Comparison of ENCODE assay signal across 8 cellular contexts in genomic region chr18:48539406-48540328, GRCh38. TPM values are rescaled to one million over a fixed set of nuclear protein-coding genes. Genes with fewer than 3 reads are reported as not detected.
DNase-seq lines count a peak whose midpoint lies in the region; ATAC-seq, FAIRE-seq and TF ChIP-seq lines count a peak whose summit lies in the region.

No MANE protein-coding gene starts in this region.

- peak overlapping the region; percentile 65 to 68 for H3K4me3 ChIP-seq in CD4-positive, alpha-beta memory T cell (ENCODE audit: low read length in 2 of 2)
- H3K4me3 ChIP-seq in K562 = peak overlapping the region; percentile 62

- peaks cover 2 to 3% of the 10 kb centered on the region in 2 donors for H3K27me3 Mint-ChIP-seq in CD4-positive, alpha-beta memory T cell
- H3K27me3 Mint-ChIP-seq in IgD-negative memory B cell (no peaks in the 10 kb centered on the region), T-cell (peaks cover 19% of the 10 kb centered on the region in 2 donors)

- H3K4me1 Mint-ChIP-seq in CD4-positive, alpha-beta memory T cell = peaks cover 1 to 12% (median 7%) of the 10 kb centered on the region in 4 donors
- H3K4me1 Mint-ChIP-seq in IgD-negative memory B cell = peaks cover 0 to 8% (median 0%) of the 10 kb centered on the region in 3 donors
- H3K4me1 Mint-ChIP-seq in T-cell = peaks cover 0 to 11% (median 6%) of the 10 kb centered on the region in 3 donors

- H3K4me2 ChIP-seq in K562 (ENCODE audit: insufficient read depth, low read length) = peak overlapping the region; percentile 80

- no TSS peak for BruUV-seq in K562 (replicated peaks; lab: Mats Ljungman, UMichigan)

- no peak for TF ChIP-seq POLR2A in K562 (conservative IDR thresholded peaks at IDR 0.05)

- peak; percentile 30 to 44 (median 37) for DNase-seq in CD4-positive, alpha-beta memory T cell
- DNase-seq in T-cell (peak in 12 of 34 experiments; percentile 1 to 33 (median 17)), K562 (ENCODE audit: extremely low read depth in 1 of 4, low spot score in 3 of 4) (peak; percentile 18 to 44 (median 32)), hippocampal formation (lab: John Stamatoyannopoulos, UW) (peak; percentile 60 to 71), putamen (ENCODE audit: low spot score) (peak; percentile 61)

- WGBS in K562 (ENCODE audit: insufficient coverage, low coverage, missing lambda C conversion rate) = under 1% methylated on average over 24 of the region's 75 CpGs

- peaks cover 24% of the 10 kb centered on the region for H3K79me2 ChIP-seq in K562 (ENCODE audit: control insufficient read depth, insufficient read depth, low read length)

- H3K27me3 ChIP-seq in CD4-positive, alpha-beta memory T cell (ENCODE audit: insufficient read depth, low read length) = no peaks in the 10 kb centered on the region
- no peaks in the 10 kb centered on the region for H3K27me3 ChIP-seq in K562 (ENCODE audit: control insufficient read depth in 2 of 2, insufficient read depth in 2 of 2, low read length in 2 of 2)

- no peak for TF ChIP-seq RAD21 in K562 (CRISPR knock-in tag; conservative IDR thresholded peaks at IDR 0.05 in 1 of 2, IDR thresholded peaks at IDR 0.05 in 1 of 2)

- no peak for FAIRE-seq in K562 (lab: Jason Lieb, UNC)

- no peak for TF ChIP-seq EP300 in K562 (IDR thresholded peaks at IDR 0.05; ENCODE audit: low read length)

- peak overlapping the region; percentile 6 for H3K27ac ChIP-seq in CD4-positive, alpha-beta memory T cell (ENCODE audit: low read depth, low read length)
- H3K27ac ChIP-seq in K562 (ENCODE audit: extremely low read depth, low read depth, low read length) = peak overlapping the region; percentile 67; the same call in 2 of the 3 replicates

- H3K9ac ChIP-seq in K562 (ENCODE audit: insufficient read depth in 1 of 2, low read depth in 2 of 2, low read length in 2 of 2) = peak overlapping the region; percentile 71 to 94; a peak in 3 of 4 replicates

- H4K20me1 ChIP-seq in K562 (replicated peaks; ENCODE audit: control insufficient read depth, insufficient read depth, low read length) = no peaks in the 10 kb centered on the region

- intact Hi-C loops in CD4-positive, alpha-beta memory T cell (cut with micrococcal nuclease) = loop anchor here (5.0 kb wide), 1 partner anchor 1748 kb away; the partner anchor contains the start of gene CXXC1
- intact Hi-C loops in K562 (cut with micrococcal nuclease) = loop anchor here (10.0 kb wide), 1 partner anchor 65 kb away; no protein-coding TSS in a partner anchor

- POLR2A ChIA-PET in CD4-positive, alpha-beta memory T cell (lab: Charles Lee; ENCODE audit: partially characterized antibody) = interaction anchor here (1.5 kb wide), 1 partner anchor 948 kb away, joined by 3 read pairs; the partner anchor contains the start of gene C18orf32
- POLR2A ChIA-PET in T-cell (lab: Charles Lee) (no interaction called here), K562 (lab: Yijun Ruan, JAX) (interaction anchor here (0.5 kb wide), 1 partner anchor 262 kb away, joined by 3 read pairs; no protein-coding TSS in a partner anchor)

- no peaks in the 10 kb centered on the region for H3K36me3 Mint-ChIP-seq in CD4-positive, alpha-beta memory T cell
- H3K36me3 Mint-ChIP-seq in IgD-negative memory B cell (peaks cover 3% of the 10 kb centered on the region), T-cell (no peaks in the 10 kb centered on the region)

- CTCF ChIA-PET in CD4-positive, alpha-beta memory T cell (lab: Charles Lee; ENCODE audit: partially characterized antibody) = interaction anchor here (0.6 kb wide), 1 partner anchor 10 kb away, joined by 3 read pairs; no protein-coding TSS in a partner anchor
- CTCF ChIA-PET in T-cell (lab: Charles Lee) (no interaction called here), K562 (lab: Yijun Ruan, JAX; ENCODE audit: low intra/inter-chr PET ratio) (no interaction called here)

- H3K27ac Mint-ChIP-seq in CD4-positive, alpha-beta memory T cell = peak overlapping the region in 3 of 7 donors; percentile 30 to 35 (median 32)
- H3K27ac Mint-ChIP-seq in IgD-negative memory B cell (peak overlapping the region in 1 of 3 donors; percentile 46), T-cell (no peak overlapping the region)

- in situ Hi-C loops in K562 (cut with MboI) = no loop called here

- no peaks in the 10 kb centered on the region for H3K9me1 ChIP-seq in K562 (ENCODE audit: control insufficient read depth, insufficient read depth, low read length)

- no peaks in the 10 kb centered on the region for H3K9me3 ChIP-seq in CD4-positive, alpha-beta memory T cell (ENCODE audit: control insufficient read depth in 1 of 2, low read length in 2 of 2)
- H3K9me3 ChIP-seq in K562 (replicated peaks; ENCODE audit: control insufficient read depth, insufficient read depth, low read depth, low read length) = no peaks in the 10 kb centered on the region

- no peaks in the 10 kb centered on the region for H3K4me1 ChIP-seq in CD4-positive, alpha-beta memory T cell (ENCODE audit: insufficient read depth, low read length)
- peaks cover 28 to 37% of the 10 kb centered on the region in 2 experiments for H3K4me1 ChIP-seq in K562 (replicated peaks in 1 of 2; ENCODE audit: control insufficient read depth in 2 of 2, insufficient read depth in 2 of 2, low read length in 2 of 2)

- TF ChIP-seq CTCF in K562 (IDR thresholded peaks at IDR 0.05 in 2 of 3, conservative IDR thresholded peaks at IDR 0.05 in 1 of 3; ENCODE audit: insufficient read depth in 2 of 3, low read depth in 1 of 3, low read length in 3 of 3) = no peak

- H3K9me3 Mint-ChIP-seq in CD4-positive, alpha-beta memory T cell = no peaks in the 10 kb centered on the region
- H3K9me3 Mint-ChIP-seq in IgD-negative memory B cell = no peaks in the 10 kb centered on the region
- H3K9me3 Mint-ChIP-seq in T-cell = no peaks in the 10 kb centered on the region

- peak overlapping the region; percentile 87 to 95 (median 92) for H3K4me3 Mint-ChIP-seq in CD4-positive, alpha-beta memory T cell
- H3K4me3 Mint-ChIP-seq in IgD-negative memory B cell (peak overlapping the region; percentile 83 to 97 (median 93)), T-cell (peak overlapping the region; percentile 84 to 88 (median 86))

- peak overlapping the region; percentile 80 for H2AFZ ChIP-seq in K562 (ENCODE audit: low read depth, low read length)

- peak; percentile 16 to 47 (median 37) for ATAC-seq in T-cell (replicated peaks in 1 of 4)
- peak; percentile 19 for ATAC-seq in K562
- no peak for ATAC-seq in HG03159 (IDR thresholded peaks at IDR 0.05; ENCODE audit: unreplicated experiment)
- ATAC-seq in GM19328 (IDR thresholded peaks at IDR 0.05; ENCODE audit: unreplicated experiment) = no peak

- no peaks in the 10 kb centered on the region for H3K36me3 ChIP-seq in CD4-positive, alpha-beta memory T cell (ENCODE audit: insufficient read depth, low read length)
- H3K36me3 ChIP-seq in K562 (ENCODE audit: control insufficient read depth, insufficient read depth, low read length) = no peaks in the 10 kb centered on the region

TF ChIP-seq in K562, 482 proteins besides CTCF, POLR2A, EP300 and RAD21 (continues in another document):
- TF ChIP-seq TFE3 (CRISPR knock-in tag; IDR thresholded peaks at IDR 0.05) (no peak), ID3 (CRISPR knock-in tag; IDR thresholded peaks at IDR 0.05) (no peak), ID3 (tag; IDR thresholded peaks at IDR 0.05) (no peak), ZNF311 (CRISPR knock-in tag; IDR thresholded peaks at IDR 0.05) (no peak), SP1 (CRISPR knock-in tag; IDR thresholded peaks at IDR 0.05) (0 out of 2 replicates have a peak, but pooled peaks have one; percentile 32), POLR2G (IDR thresholded peaks at IDR 0.05; ENCODE audit: low read depth, low read length) (peak; percentile 36; the same call in 1 of the 2 replicates)

RNA-seq across cellular contexts. Expression of gene CTIF, which starts 0.8 kb away (rescaled TPM):
- 1 to 10 TPM; 5.2 to 6.5 TPM for total RNA-seq in CD4-positive, alpha-beta memory T cell
- not detected for polyA plus RNA-seq in CD4-positive, alpha-beta memory T cell
- polyA plus RNA-seq in IgD-negative memory B cell = not detected
- total RNA-seq in T-cell = 1 to 10 TPM; 3.2 to 6.7 (median 4.7) TPM
- 20.1 and 49.3 TPM in 2 replicates for total RNA-seq in K562 (2011; cell fraction: chromatin; rRNA removed; ENCODE audit: low replicate concordance)
- total RNA-seq in K562 (2011; cell fraction: nucleolus; rRNA removed) = 14.0 and 21.6 TPM in 2 replicates
- 17.9 and 22.7 TPM in 2 replicates for total RNA-seq in K562 (2011; cell fraction: nucleoplasm; rRNA removed)
- total RNA-seq in K562 (2014; rRNA removed) = 2.2 and 6.6 TPM in 2 replicates
- 1.5 TPM in 2 replicates for total RNA-seq in K562 (2014; rRNA removed; fragmentation: Illumina TruSeq; extraction: Trizol)
- 2.4 and 3.7 TPM in 2 replicates for total RNA-seq in K562 (2015; rRNA removed; fragmentation: Illumina TruSeq; extraction: Trizol)
- total RNA-seq in K562 (2021) = 8.5 and 11.5 TPM in 2 replicates
- 2.2 and 4.8 TPM in 2 replicates for polyA plus RNA-seq in K562 (2011; rRNA removed)
- polyA plus RNA-seq in K562 (2011; cell fraction: cytosol; rRNA removed) = 1.7 and 2.8 TPM in 2 replicates
- 14.2 and 21.5 TPM in 2 replicates for polyA plus RNA-seq in K562 (2011; cell fraction: nucleus; rRNA removed)
- 5.6 and 6.6 TPM in 2 replicates for polyA plus RNA-seq in K562 (2012)
- 3.9 and 4.2 TPM in 2 replicates for polyA plus RNA-seq in K562 (2014; fragmentation: Illumina TruSeq; extraction: Trizol)
- under 1 TPM; 0.17 to 0.31 TPM for polyA plus RNA-seq in K562 (2014; fragmentation: Nextera tagmentation; extraction: Ambion mirVana)
- polyA plus RNA-seq in K562 (2014; rRNA removed) = 4.1 and 6.0 TPM in 2 replicates
- 2.0 and 2.6 TPM in 2 replicates for polyA minus RNA-seq in K562 (2011; rRNA and poly(A)+ RNA removed)
- polyA minus RNA-seq in K562 (2011; cell fraction: cytosol; rRNA and poly(A)+ RNA removed) = 3.9 and 8.2 TPM in 2 replicates
- 4.8 and 13.1 TPM in 2 replicates for polyA minus RNA-seq in K562 (2011; cell fraction: nucleus; rRNA and poly(A)+ RNA removed)

Comparison
In these comparisons a context has a peak if more than half of its experiments do, and no peak if none do; other contexts are left out.
1. ATAC-seq: peak in T-cell (4 of 4) and K562 (single experiment); none in HG03159 (single experiment) and GM19328 (single experiment).
2. POLR2A ChIA-PET loops: an anchor here in CD4-positive, alpha-beta memory T cell (1.5 kb wide) and K562 (0.5 kb wide); none called in T-cell.
3. Peak in every context shown above with its lines, with median percentiles within 50 percentile points of each other: H3K4me3 Mint-ChIP-seq.